13 cellular contexts compared by ENCODE assay signal in genomic region chr6:151141685-151142084, GRCh38.
A peak's percentile ranks its signal among the peaks of the same experiment; 100 is the strongest.
DNase-seq lines count a peak whose midpoint lies in the region; ATAC-seq and TF ChIP-seq lines count a peak whose summit lies in the region.
"Had no signal": no experiment of that assay in that cellular context is flagged by ENCODE, and none has a peak within 500 bp of the region (broad histone marks: within the 10 kb centered on the region; RNA-seq: fewer than 3 reads in every experiment).

No MANE protein-coding gene starts in this region.

- peak; percentile 23 for DNase-seq in HCEC 1CT
- peak; percentile 17 for DNase-seq in adipocyte (ENCODE audit: low read depth)
- DNase-seq in right atrium auricular region (ENCODE audit: low spot score): no peak
- DNase-seq in renal cortical epithelial cell (ENCODE audit: low read depth): peak; percentile 22
- DNase-seq in effector memory CD8-positive, alpha-beta T cell: no peak
- no peak for DNase-seq in NCI-H2107 treated with DMSO at 0.1 percent for 48 hours (lab: John Stamatoyannopoulos, UW; ENCODE audit: unreplicated experiment)
- DNase-seq in thyroid gland: no peak
- DNase-seq: activated effector memory CD4-positive, alpha-beta T cell treated with Interleukin-2 at 50 U/mL for 16 hours; GM23248; trophoblast cell had no signal

- no peaks in the 10 kb centered on the region for H3K9me3 Mint-ChIP-seq in effector memory CD8-positive, alpha-beta T cell

- TF ChIP-seq POLR2A in thyroid gland (IDR thresholded peaks at IDR 0.05): no peak

- peaks cover 22% of the 10 kb centered on the region in 2 donors for H3K27me3 Mint-ChIP-seq in effector memory CD8-positive, alpha-beta T cell

- no peak overlapping the region for H3K27ac Mint-ChIP-seq in effector memory CD8-positive, alpha-beta T cell

- H3K4me3 ChIP-seq in adipocyte (ENCODE audit: low read length) (no peak overlapping the region), right atrium auricular region (no peak overlapping the region), thyroid gland (replicated peaks in 1 of 3) (no peak overlapping the region)
- H3K4me3 ChIP-seq: GM23248 had no signal

- no peak overlapping the region for H3K4me3 Mint-ChIP-seq in effector memory CD8-positive, alpha-beta T cell
- H3K4me3 Mint-ChIP-seq: CD14-positive monocyte had no signal

- H3K9me3 ChIP-seq in adipocyte (ENCODE audit: control insufficient read depth, low read length) (no peaks in the 10 kb centered on the region), right atrium auricular region (no peaks in the 10 kb centered on the region), thyroid gland (no peaks in the 10 kb centered on the region)

- no peak for ATAC-seq in GM21528 (IDR thresholded peaks at IDR 0.05; ENCODE audit: low FRiP score, unreplicated experiment)
- no peak for ATAC-seq in effector memory CD8-positive, alpha-beta T cell (replicated peaks)
- ATAC-seq: activated CD4-positive, CD25-positive, alpha-beta regulatory T cell treated with anti-CD3 and anti-CD28 coated beads, Interleukin-2, amount 50 U/mL, for 24 hours had no signal

- intact Hi-C loops in thyroid gland (cut with DNase I): no loop called here

- 75 to 76% methylated on average over 5 of the region's 5 CpGs for WGBS in thyroid gland, 2 donors

- H3K27me3 ChIP-seq in adipocyte (replicated peaks; ENCODE audit: control insufficient read depth, insufficient read depth, low read length) (no peaks in the 10 kb centered on the region), right atrium auricular region (no peaks in the 10 kb centered on the region), thyroid gland (no peaks in the 10 kb centered on the region)

- H3K4me1 ChIP-seq in adipocyte (ENCODE audit: control insufficient read depth, insufficient read depth, low read length) (peaks cover 15% of the 10 kb centered on the region), right atrium auricular region (peaks cover 0 to 23% of the 10 kb centered on the region in 2 donors), thyroid gland (no peaks in the 10 kb centered on the region)

- peaks cover 0 to 2% of the 10 kb centered on the region in 2 donors for H3K4me1 Mint-ChIP-seq in effector memory CD8-positive, alpha-beta T cell (ENCODE audit: low read depth in 2 of 2)
- H3K4me1 Mint-ChIP-seq: CD14-positive monocyte had no signal

- H3K9ac ChIP-seq in adipocyte (ENCODE audit: low read length): no peak overlapping the region
- H3K9ac ChIP-seq: GM23248 had no signal

- H3K27ac ChIP-seq in right atrium auricular region (peak overlapping the region; percentile 37 to 50), thyroid gland (no peak overlapping the region)
- H3K27ac ChIP-seq: GM23248 had no signal

- TF ChIP-seq CTCF in right atrium auricular region (IDR thresholded peaks at IDR 0.05): no peak
- no peak for TF ChIP-seq CTCF in thyroid gland (IDR thresholded peaks at IDR 0.05)

- H3K36me3 ChIP-seq in adipocyte (ENCODE audit: control insufficient read depth, insufficient read depth, low read length, severe bottlenecking): no peaks in the 10 kb centered on the region
- H3K36me3 ChIP-seq in right atrium auricular region: no peaks in the 10 kb centered on the region
- no peaks in the 10 kb centered on the region for H3K36me3 ChIP-seq in thyroid gland

- no peaks in the 10 kb centered on the region for H3K36me3 Mint-ChIP-seq in effector memory CD8-positive, alpha-beta T cell (ENCODE audit: insufficient read depth)
- H3K36me3 Mint-ChIP-seq: CD14-positive monocyte had no signal

Comparison
In these comparisons a context has a peak if more than half of its experiments do, and no peak if none do; other contexts are left out.
1. DNase-seq: peak in HCEC 1CT (single experiment), adipocyte (single experiment) and renal cortical epithelial cell (single experiment); none in right atrium auricular region (single experiment), effector memory CD8-positive, alpha-beta T cell (0 of 3), NCI-H2107 treated with DMSO at 0.1 percent for 48 hours (single experiment) and thyroid gland (0 of 2).
2. H3K27ac ChIP-seq: peak in right atrium auricular region (2 of 2); none in thyroid gland (0 of 3).